ENCODE assay signal across 8 cellular contexts in genomic region chr14:68939893-68940613, GRCh38. TPM values are rescaled to one million over a fixed set of nuclear protein-coding genes. Genes with fewer than 3 reads are reported as not detected.
DNase-seq lines count a peak whose midpoint lies in the region; ATAC-seq and TF ChIP-seq lines count a peak whose summit lies in the region.

No MANE protein-coding gene starts in this region.

- H3K27me3 Mint-ChIP-seq in WTC11 (ENCODE audit: low read depth): no peaks in the 10 kb centered on the region

- no peak overlapping the region for H3K27ac Mint-ChIP-seq in WTC11

- peak overlapping the region; percentile 47 to 98 (median 85) for H3K27ac ChIP-seq in heart left ventricle
- H3K27ac ChIP-seq in sigmoid colon: peak overlapping the region; percentile 98 to 100 (median 100)

- WGBS in heart left ventricle, 4 donors: 23 to 39% (median 31%) methylated on average over 3 to 9 of the region's 9 CpGs
- WGBS in sigmoid colon, 2 donors: 24 to 55% methylated on average over 9 of the region's 9 CpGs

- DNase-seq in H4 (ENCODE audit: low spot score) (peak; percentile 98), WTC11 (ENCODE audit: low spot score) (peak; percentile 40), heart left ventricle (peak; percentile 82 to 93 (median 88)), sigmoid colon (peak; percentile 92), NCI-H1417 (lab: John Stamatoyannopoulos, UW) (no peak)
- no peak for DNase-seq in central memory CD4-positive, alpha-beta T cell

- peaks cover 36 to 100% (median 98%) of the 10 kb centered on the region in 12 donors for H3K4me1 ChIP-seq in heart left ventricle
- peaks cover 0 to 100% (median 99%) of the 10 kb centered on the region in 4 donors for H3K4me1 ChIP-seq in sigmoid colon

- no peaks in the 10 kb centered on the region for H3K36me3 Mint-ChIP-seq in WTC11

- no peak overlapping the region for H3K4me3 Mint-ChIP-seq in WTC11

- intact Hi-C loops in heart left ventricle (cut with DNase I): loop anchor here in 8 of 10 donors (5.0 kb wide), 2 partner anchors 37 to 112 kb away; partner anchors contain the start of gene ACTN1 (in 7 of the 8)
- intact Hi-C loops in sigmoid colon (cut with DNase I): loop anchor here (2.0 kb wide), 2 partner anchors 13 to 39 kb away; partner anchors contain the start of gene ACTN1

- TF ChIP-seq EP300 in sigmoid colon (IDR thresholded peaks at IDR 0.05): peak in 1 of 4 donors; percentile 73

- CTCF ChIA-PET in WTC11 (lab: Charles Lee): interaction anchor here (0.9 to 3.9 kb wide), 17 partner anchors 9 to 167 kb away, joined by 3 to 48 read pairs (median 5); no protein-coding TSS in a partner anchor

- H3K27me3 ChIP-seq in heart left ventricle (no peaks in the 10 kb centered on the region), sigmoid colon (no peaks in the 10 kb centered on the region)

- POLR2A ChIA-PET in WTC11 (lab: Charles Lee): interaction anchor here (0.5 to 1.6 kb wide), 7 partner anchors 10 to 148 kb away, joined by 3 to 8 read pairs (median 3); partner anchors contain the start of gene ACTN1

- peak; percentile 25 for ATAC-seq in WTC11
- ATAC-seq in heart left ventricle: peak; percentile 70 to 80 (median 74)
- ATAC-seq in GM18520 (IDR thresholded peaks at IDR 0.05; ENCODE audit: unreplicated experiment): no peak
- no peak for ATAC-seq in HG02759 (IDR thresholded peaks at IDR 0.05; ENCODE audit: unreplicated experiment)

- peaks cover 85% of the 10 kb centered on the region for H3K4me1 Mint-ChIP-seq in WTC11

- peak in 1 of 2 donors; percentile 24 for TF ChIP-seq POLR2A in heart left ventricle (IDR thresholded peaks at IDR 0.05)
- peak in 1 of 2 donors; percentile 22 for TF ChIP-seq POLR2A in sigmoid colon (IDR thresholded peaks at IDR 0.05)

- no peaks in the 10 kb centered on the region for H3K36me3 ChIP-seq in heart left ventricle
- H3K36me3 ChIP-seq in sigmoid colon: peaks cover 0 to 8% (median 0%) of the 10 kb centered on the region in 4 donors

- H3K9me3 Mint-ChIP-seq in WTC11: no peaks in the 10 kb centered on the region

- TF ChIP-seq CTCF in WTC11 (IDR thresholded peaks at IDR 0.05): no peak
- peak in 1 of 12 donors; percentile 25 for TF ChIP-seq CTCF in heart left ventricle (IDR thresholded peaks at IDR 0.05)
- TF ChIP-seq CTCF in sigmoid colon (IDR thresholded peaks at IDR 0.05): no peak

- H3K4me3 ChIP-seq in heart left ventricle (peak overlapping the region in 1 of 12 donors; percentile 20), sigmoid colon (peak overlapping the region in 1 of 4 donors; percentile 16)

- H3K9me3 ChIP-seq in heart left ventricle (no peaks in the 10 kb centered on the region), sigmoid colon (no peaks in the 10 kb centered on the region)

TF ChIP-seq in WTC11, 78 proteins besides CTCF, POLR2A, EP300 and RAD21:
- TF ChIP-seq E2F4 (CRISPR knock-in tag; IDR thresholded peaks at IDR 0.05; ENCODE audit: borderline replicate concordance, low read depth) (no peak), ZNF121 (CRISPR knock-in tag; IDR thresholded peaks at IDR 0.05) (peak; percentile 79; the same call in 1 of the 2 replicates), GABPB1 (CRISPR knock-in tag; IDR thresholded peaks at IDR 0.05) (0 out of 2 replicates have a peak, but pooled peaks have one; percentile 51), GTF2I (CRISPR knock-in tag; conservative IDR thresholded peaks at IDR 0.05) (peak; percentile 88)
TF ChIP-seq in WTC11: peak in this region for 3.

RNA-seq across cellular contexts. Expression of gene ACTN1, which starts 39.0 kb away (rescaled TPM):
- 102 and 127 TPM in 2 replicates for total RNA-seq in H4 (2014; rRNA removed; shearing (Covaris generic))
- total RNA-seq in WTC11 (2021) (196 to 198 TPM (median 197 TPM) in 3 replicates), heart left ventricle (100 to 1,000 TPM in 6 of 9 donors, 10 to 100 TPM in 3; 63.6 to 252 (median 110) TPM), sigmoid colon (1,000 to 10,000 TPM in 1 of 4 donors, 100 to 1,000 TPM in 3; 372 to 1,069 (median 688) TPM)
- polyA plus RNA-seq in heart left ventricle (10 to 100 TPM; 48.4 to 88.2 TPM), sigmoid colon (10 to 100 TPM; 20.1 to 98.1 (median 24.0) TPM)

Comparison
In these comparisons a context has a peak if more than half of its experiments do, and no peak if none do; other contexts are left out.
1. DNase-seq: peak in H4 (single experiment), WTC11 (single experiment), heart left ventricle (5 of 5) and sigmoid colon (single experiment); none in NCI-H1417 (0 of 3) and central memory CD4-positive, alpha-beta T cell (single experiment).
2. ATAC-seq: peak in WTC11 (single experiment) and heart left ventricle (4 of 4); none in GM18520 (single experiment) and HG02759 (single experiment).